In the genomic region with DNA sequence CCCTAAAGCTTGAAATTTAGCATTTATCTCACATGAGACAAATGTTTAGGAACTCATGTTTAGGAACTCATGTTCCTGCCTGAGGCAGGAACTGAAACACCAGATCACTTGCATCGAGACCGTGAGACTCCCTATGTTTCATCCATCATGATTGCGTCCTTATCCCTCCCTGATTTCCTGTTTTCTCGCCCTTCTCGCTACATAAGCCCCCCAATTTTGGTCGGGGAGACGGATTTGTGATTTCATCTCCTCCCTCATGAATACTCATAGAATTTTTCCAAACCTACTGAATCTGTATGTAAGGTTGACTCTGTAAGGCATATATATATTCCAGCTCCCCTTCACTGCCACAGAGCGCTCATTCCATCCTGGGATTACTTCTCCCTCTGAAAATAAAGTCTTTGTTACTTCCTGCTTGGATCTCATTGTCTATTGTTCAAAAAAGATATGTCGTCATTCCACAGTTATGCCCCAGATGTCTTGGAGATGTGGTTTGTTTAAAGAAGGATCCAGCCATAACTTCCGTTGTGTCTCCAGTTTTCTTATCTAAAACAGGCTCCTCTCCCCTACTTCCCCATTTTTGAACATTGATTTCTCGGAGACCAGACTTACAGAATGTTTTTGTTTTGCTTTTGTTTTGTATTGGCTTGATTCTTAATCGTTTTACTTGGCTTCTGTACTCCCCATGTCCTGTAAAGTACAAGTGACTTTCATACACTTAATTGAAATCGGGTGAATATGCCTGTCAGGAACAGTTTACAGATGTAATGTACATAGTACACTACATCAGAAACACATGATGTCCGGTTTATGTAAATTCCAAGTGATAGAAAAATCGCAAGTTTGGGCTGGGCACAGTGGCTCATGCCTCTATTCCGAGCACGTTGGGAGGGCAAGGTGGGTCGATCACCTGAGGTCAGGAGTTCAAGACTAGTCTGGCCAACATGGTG, we compare ENCODE assay signal across 8 cellular contexts.
DNase-seq lines count a peak whose midpoint lies in the region; ATAC-seq and TF ChIP-seq lines count a peak whose summit lies in the region.

No MANE protein-coding gene starts in this region.

- peak overlapping the region; percentile 94 for H3K4me3 ChIP-seq in epithelial cell of esophagus (ENCODE audit: low read length)
- peak overlapping the region; percentile 91 to 92 for H3K4me3 ChIP-seq in mucosa of rectum (ENCODE audit: low read length in 2 of 2)

- no peaks in the 10 kb centered on the region for H3K27me3 Mint-ChIP-seq in activated T-cell treated with anti-CD3 and anti-CD28 coated beads, Interleukin-2, amount 50 U/mL, for 4 hours (ENCODE audit: low read depth)

- no peaks in the 10 kb centered on the region for H3K36me3 ChIP-seq in mucosa of rectum (ENCODE audit: control insufficient read depth in 2 of 2, insufficient read depth in 2 of 2, low read length in 2 of 2)

- ATAC-seq in HG02981 (IDR thresholded peaks at IDR 0.05; ENCODE audit: unreplicated experiment) (peak; percentile 14), GM18870 (IDR thresholded peaks at IDR 0.05; ENCODE audit: unreplicated experiment) (no peak), HG03025 (IDR thresholded peaks at IDR 0.05; ENCODE audit: low FRiP score, unreplicated experiment) (no peak)
- no peak for ATAC-seq in activated T-cell treated with anti-CD3 and anti-CD28 coated beads, Interleukin-2, amount 50 U/mL, for 4 hours

- no peak overlapping the region for H3K4me3 Mint-ChIP-seq in activated T-cell treated with anti-CD3 and anti-CD28 coated beads, Interleukin-2, amount 50 U/mL, for 4 hours

- DNase-seq in COLO668 (lab: John Stamatoyannopoulos, UW; ENCODE audit: unreplicated experiment) = peak; percentile 10
- peak; percentile 72 for DNase-seq in epithelial cell of esophagus (ENCODE audit: low read depth)
- no peak for DNase-seq in activated T-cell treated with anti-CD3 and anti-CD28 coated beads, Interleukin-2, amount 50 U/mL, for 4 hours

- H3K9ac ChIP-seq in mucosa of rectum (ENCODE audit: low read depth in 1 of 2, low read length in 2 of 2) = peak overlapping the region; percentile 97 to 98

- H3K4me1 Mint-ChIP-seq in activated T-cell treated with anti-CD3 and anti-CD28 coated beads, Interleukin-2, amount 50 U/mL, for 4 hours (ENCODE audit: low read depth) = peaks cover 6% of the 10 kb centered on the region

- no peaks in the 10 kb centered on the region for H3K9me3 ChIP-seq in mucosa of rectum (ENCODE audit: control insufficient read depth in 2 of 2, low read length in 2 of 2)

- no peaks in the 10 kb centered on the region for H3K36me3 Mint-ChIP-seq in activated T-cell treated with anti-CD3 and anti-CD28 coated beads, Interleukin-2, amount 50 U/mL, for 4 hours (ENCODE audit: insufficient read depth)

- H3K27ac ChIP-seq in mucosa of rectum (ENCODE audit: low read depth in 2 of 2, low read length in 2 of 2) = peak overlapping the region; percentile 98 to 99

- TF ChIP-seq CTCF in epithelial cell of esophagus (IDR thresholded peaks at IDR 0.05; ENCODE audit: insufficient read depth, low read depth, low read length, missing control alignments) = no peak

- peaks cover 0 to 3% of the 10 kb centered on the region in 2 donors for H3K27me3 ChIP-seq in mucosa of rectum (ENCODE audit: control insufficient read depth in 2 of 2, insufficient read depth in 2 of 2, low read length in 2 of 2)

- H3K9me3 Mint-ChIP-seq in activated T-cell treated with anti-CD3 and anti-CD28 coated beads, Interleukin-2, amount 50 U/mL, for 4 hours = no peaks in the 10 kb centered on the region

- peaks cover 7 to 11% of the 10 kb centered on the region in 2 donors for H3K4me1 ChIP-seq in mucosa of rectum (ENCODE audit: control insufficient read depth in 2 of 2, insufficient read depth in 2 of 2, low read length in 2 of 2)

TF ChIP-seq in PFSK-1, 5 proteins besides CTCF, POLR2A, EP300 and RAD21:
- peak; percentile 42; the same call in 1 of the 2 replicates for TF ChIP-seq TAF1 (IDR thresholded peaks at IDR 0.05; ENCODE audit: borderline replicate concordance, insufficient read depth, low read length)
- TF ChIP-seq SIN3A (IDR thresholded peaks at IDR 0.05; ENCODE audit: borderline replicate concordance, insufficient read depth, low read length) = 0 out of 2 replicates have a peak, but pooled peaks have one; percentile 13
- no peak for TF ChIP-seq REST (IDR thresholded peaks at IDR 0.05; ENCODE audit: insufficient read depth in 1 of 2, low read depth in 2 of 2, low read length in 2 of 2)
